In the genomic region with DNA sequence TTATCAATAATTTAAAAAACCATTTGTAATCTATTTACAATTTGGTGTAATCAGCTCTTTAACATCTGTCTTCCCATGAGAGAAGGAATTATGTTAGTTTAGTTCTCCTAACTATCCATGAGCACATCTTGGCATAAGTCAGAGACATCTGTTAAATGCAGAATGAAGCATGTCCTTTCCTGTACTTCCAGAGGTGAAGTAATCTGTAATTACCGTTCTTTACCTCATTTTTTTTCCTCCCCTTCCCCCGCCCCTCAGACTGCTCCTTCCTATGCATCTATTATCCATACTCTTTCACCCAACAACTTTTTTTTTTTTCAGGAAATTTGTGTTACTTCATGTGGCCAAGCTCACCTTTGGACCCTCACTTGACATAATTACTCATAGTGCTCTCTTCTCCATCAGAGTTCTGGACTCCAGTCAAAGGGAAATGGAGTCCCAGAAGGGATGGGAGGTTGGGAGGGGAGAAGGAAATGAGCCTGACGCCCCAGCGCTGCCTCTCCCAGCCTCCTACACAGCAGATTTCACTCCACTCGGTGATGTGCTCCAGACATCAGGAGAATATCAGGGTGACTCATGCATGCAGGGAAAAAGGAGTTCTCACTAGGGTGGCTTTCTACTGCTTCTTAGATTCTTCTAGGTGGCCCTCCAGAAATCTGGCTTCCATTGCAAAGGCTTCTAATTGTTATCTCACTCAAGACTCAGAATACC, we compare ENCODE assay signal across 27 cellular contexts.
DNase-seq lines count a peak whose midpoint lies in the region; ATAC-seq and TF ChIP-seq lines count a peak whose summit lies in the region.
"Had no signal": no experiment of that assay in that cellular context is flagged by ENCODE, and none has a peak within 500 bp of the region (broad histone marks: within the 10 kb centered on the region; RNA-seq: fewer than 3 reads in every experiment).

No MANE protein-coding gene starts in this region.

- 18 to 29% methylated on average over 5 of the region's 5 CpGs for WGBS in GM23248 (ENCODE audit: low coverage in 1 of 2, low lambda C conversion rate in 2 of 2, missing lambda C conversion rate in 2 of 2), 2 experiments
- 44 to 53% methylated on average over 5 of the region's 5 CpGs for WGBS in heart right ventricle, 2 donors

- no peak overlapping the region for H3K4me3 Mint-ChIP-seq in osteocyte (ENCODE audit: unreplicated experiment)
- H3K4me3 Mint-ChIP-seq: activated CD4-positive, alpha-beta memory T cell treated with anti-CD3 and anti-CD28 coated beads for 36 hours; activated naive CD4-positive, alpha-beta T cell treated with anti-CD3 and anti-CD28 coated beads, Interleukin-2, amount 10 ng/mL, durations not matched to agents 7 days and 5 days; memory B cell; stimulated activated effector memory CD8-positive, alpha-beta T cell treated with anti-CD3 and anti-CD28 coated beads, Interleukin-12 subunit alpha, Interleukin-12 subunit beta, amount 100 ng/mL, for 72 hours; T-helper 1 cell treated with Interleukin-12 subunit alpha and Interleukin-12 subunit beta and Interleukin-4 antibody, amounts not matched to agents 30 μg/mL and 1 μg/mL, for 36 hours; type B pancreatic cell had no signal

- peaks cover 8% of the 10 kb centered on the region for H3K9me3 Mint-ChIP-seq in osteocyte (ENCODE audit: unreplicated experiment)

- H3K4me3 ChIP-seq in GM23248, result no peak overlapping the region
- no peak overlapping the region for H3K4me3 ChIP-seq in cardiac fibroblast (replicated peaks in 1 of 2; ENCODE audit: low read depth in 2 of 2, low read length in 2 of 2)
- no peak overlapping the region for H3K4me3 ChIP-seq in heart right ventricle
- H3K4me3 ChIP-seq: BLaER1, esophagus muscularis mucosa, right lobe of liver, SK-N-MC had no signal

- H3K9me2 ChIP-seq in GM23248 (ENCODE audit: insufficient read depth), result no peaks in the 10 kb centered on the region

- DNase-seq in Ammon's horn (ENCODE audit: low spot score), result peak; percentile 21
- peak; percentile 1 for DNase-seq in GM23248
- DNase-seq in cardiac fibroblast (ENCODE audit: low read depth in 2 of 2), result peak; percentile 2 to 6
- peak in 1 of 2 donors; percentile 33 for DNase-seq in heart right ventricle
- DNase-seq in NCI-H1436 treated with DMSO at 0.1 percent for 48 hours (lab: John Stamatoyannopoulos, UW), result no peak
- no peak for DNase-seq in NCI-H2029 (lab: John Stamatoyannopoulos, UW)
- DNase-seq in NCI-H2227 treated with DMSO at 0.1 percent for 48 hours (lab: John Stamatoyannopoulos, UW), result no peak
- no peak for DNase-seq in osteocyte (ENCODE audit: extremely low spot score, unreplicated experiment)
- DNase-seq: activated CD4-positive, alpha-beta memory T cell treated with anti-CD3 and anti-CD28 coated beads for 36 hours; activated CD4-positive, CD25-positive, alpha-beta regulatory T cell treated with anti-CD3 and anti-CD28 coated beads, Interleukin-2, amount 50 U/mL, for 72 hours; activated CD8-positive, alpha-beta memory T cell treated with anti-CD3 and anti-CD28 coated beads, Interleukin-2, amount 50 U/mL, for 4 hours; activated naive CD4-positive, alpha-beta T cell treated with anti-CD3 and anti-CD28 coated beads, Interleukin-2, amount 10 ng/mL, durations not matched to agents 7 days and 5 days; amniotic stem cell; COR-L47; cortex of kidney; left colon; NCI-H1694; right lobe of liver; stimulated activated CD4-positive, alpha-beta T cell treated with anti-CD3 and anti-CD28 coated beads, Interleukin-4, amount 100 ng/mL, for 24 hours had no signal

- no peaks in the 10 kb centered on the region for H3K36me3 ChIP-seq in GM23248 (ENCODE audit: low read depth)
- H3K36me3 ChIP-seq in heart right ventricle, result no peaks in the 10 kb centered on the region
- H3K36me3 ChIP-seq: BLaER1, esophagus muscularis mucosa, right lobe of liver had no signal

- no peak overlapping the region for H3K27ac Mint-ChIP-seq in osteocyte (ENCODE audit: unreplicated experiment)
- H3K27ac Mint-ChIP-seq: activated CD4-positive, alpha-beta memory T cell treated with anti-CD3 and anti-CD28 coated beads for 36 hours; activated naive CD4-positive, alpha-beta T cell treated with anti-CD3 and anti-CD28 coated beads, Interleukin-2, amount 10 ng/mL, durations not matched to agents 7 days and 5 days; memory B cell; stimulated activated effector memory CD8-positive, alpha-beta T cell treated with anti-CD3 and anti-CD28 coated beads, Interleukin-12 subunit alpha, Interleukin-12 subunit beta, amount 100 ng/mL, for 72 hours; T-helper 1 cell treated with Interleukin-12 subunit alpha and Interleukin-12 subunit beta and Interleukin-4 antibody, amounts not matched to agents 30 μg/mL and 1 μg/mL, for 36 hours; type B pancreatic cell had no signal

- in situ Hi-C loops in GM23248 (cut with MboI), result no loop called here

- no peaks in the 10 kb centered on the region for H3K36me3 Mint-ChIP-seq in osteocyte (ENCODE audit: unreplicated experiment)
- H3K36me3 Mint-ChIP-seq: activated CD4-positive, alpha-beta memory T cell treated with anti-CD3 and anti-CD28 coated beads for 36 hours; activated naive CD4-positive, alpha-beta T cell treated with anti-CD3 and anti-CD28 coated beads, Interleukin-2, amount 10 ng/mL, durations not matched to agents 7 days and 5 days; memory B cell; stimulated activated effector memory CD8-positive, alpha-beta T cell treated with anti-CD3 and anti-CD28 coated beads, Interleukin-12 subunit alpha, Interleukin-12 subunit beta, amount 100 ng/mL, for 72 hours; type B pancreatic cell had no signal

- H3K27ac ChIP-seq in GM23248 (no peak overlapping the region), heart right ventricle (peak overlapping the region in 1 of 10 donors; percentile 32)
- H3K27ac ChIP-seq: BLaER1, esophagus muscularis mucosa, right lobe of liver, RWPE1, SK-N-MC had no signal

- no peaks in the 10 kb centered on the region for H3K4me1 ChIP-seq in GM23248 (ENCODE audit: insufficient read depth)
- H3K4me1 ChIP-seq in heart right ventricle, result peaks cover 0 to 5% (median 0%) of the 10 kb centered on the region in 9 donors
- H3K4me1 ChIP-seq: BLaER1, esophagus muscularis mucosa, right lobe of liver had no signal

- no peaks in the 10 kb centered on the region for H3F3A ChIP-seq in GM23248 (ENCODE audit: insufficient read depth)

- no peaks in the 10 kb centered on the region for H3K27me3 Mint-ChIP-seq in osteocyte (ENCODE audit: unreplicated experiment)
- H3K27me3 Mint-ChIP-seq: activated CD4-positive, alpha-beta memory T cell treated with anti-CD3 and anti-CD28 coated beads for 36 hours; activated naive CD4-positive, alpha-beta T cell treated with anti-CD3 and anti-CD28 coated beads, Interleukin-2, amount 10 ng/mL, durations not matched to agents 7 days and 5 days; memory B cell; type B pancreatic cell had no signal

- no peaks in the 10 kb centered on the region for H3K79me2 ChIP-seq in GM23248 (ENCODE audit: insufficient read depth)

- no peaks in the 10 kb centered on the region for H4K20me1 ChIP-seq in GM23248 (ENCODE audit: insufficient read depth)
- H4K20me1 ChIP-seq: BLaER1 had no signal

- ATAC-seq in heart right ventricle, result peak; percentile 67 to 97 (median 93)
- ATAC-seq: left colon; right lobe of liver; stimulated activated effector memory CD8-positive, alpha-beta T cell treated with anti-CD3 and anti-CD28 coated beads, Interleukin-12 subunit alpha, Interleukin-12 subunit beta, amount 100 ng/mL, for 72 hours had no signal

- H3K4me2 ChIP-seq in GM23248 (ENCODE audit: unreplicated experiment), result no peak overlapping the region
- H3K4me2 ChIP-seq: BLaER1 had no signal

- no peaks in the 10 kb centered on the region for H3K27me3 ChIP-seq in GM23248 (replicated peaks; ENCODE audit: insufficient read depth)
- no peaks in the 10 kb centered on the region for H3K27me3 ChIP-seq in heart right ventricle
- H3K27me3 ChIP-seq: BLaER1, esophagus muscularis mucosa, right lobe of liver had no signal

- intact Hi-C loops in heart right ventricle (cut with DNase I), result no loop called here

- no peaks in the 10 kb centered on the region for H3K4me1 Mint-ChIP-seq in osteocyte (ENCODE audit: unreplicated experiment)
- H3K4me1 Mint-ChIP-seq: activated naive CD4-positive, alpha-beta T cell treated with anti-CD3 and anti-CD28 coated beads, Interleukin-2, amount 10 ng/mL, durations not matched to agents 7 days and 5 days; memory B cell; stimulated activated effector memory CD8-positive, alpha-beta T cell treated with anti-CD3 and anti-CD28 coated beads, Interleukin-12 subunit alpha, Interleukin-12 subunit beta, amount 100 ng/mL, for 72 hours had no signal

- no peak for TF ChIP-seq CTCF in cardiac fibroblast (IDR thresholded peaks at IDR 0.05; ENCODE audit: low read depth, low read length)
- no peak for TF ChIP-seq CTCF in heart right ventricle (IDR thresholded peaks at IDR 0.05)
- no peak for TF ChIP-seq CTCF in osteocyte (IDR thresholded peaks at IDR 0.05)

- H3K9ac ChIP-seq in GM23248, result no peak overlapping the region
- H3K9ac ChIP-seq: BLaER1 had no signal

- no peak overlapping the region for H2AFZ ChIP-seq in GM23248

- no peaks in the 10 kb centered on the region for H3K9me3 ChIP-seq in GM23248 (ENCODE audit: low read depth)
- H3K9me3 ChIP-seq in heart right ventricle, result peaks cover 0 to 19% (median 0%) of the 10 kb centered on the region in 11 donors
- H3K9me3 ChIP-seq: esophagus muscularis mucosa had no signal

Comparison
In these comparisons a context has a peak if more than half of its experiments do, and no peak if none do; other contexts are left out.
1. DNase-seq: peak in Ammon's horn (single experiment), GM23248 (single experiment) and cardiac fibroblast (2 of 2); none in NCI-H1436 treated with DMSO at 0.1 percent for 48 hours (single experiment), NCI-H2029 (single experiment), NCI-H2227 treated with DMSO at 0.1 percent for 48 hours (single experiment) and osteocyte (single experiment).